ENCODE assay signal across 25 cellular contexts in the genomic region with DNA sequence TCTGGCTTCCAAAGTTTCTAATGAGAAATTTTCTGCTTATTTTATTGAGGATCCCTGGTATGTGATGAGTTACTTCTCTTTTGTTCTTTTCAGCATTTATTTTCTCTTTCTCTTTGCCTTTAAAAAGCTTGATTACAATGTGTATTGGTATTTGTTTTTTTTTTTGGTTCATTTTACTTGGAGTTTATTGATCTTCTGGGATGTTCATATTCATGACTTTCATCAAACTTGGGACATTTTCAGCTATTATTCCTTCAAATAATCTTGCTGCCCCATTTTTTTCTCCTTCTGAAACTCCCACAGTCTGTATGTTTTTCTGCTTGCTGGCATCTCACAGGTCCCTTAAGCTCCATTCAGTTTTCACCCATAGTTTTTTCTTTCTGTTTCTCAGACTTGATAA.
"Had no signal": no experiment of that assay in that cellular context is flagged by ENCODE, and none has a peak within 500 bp of the region (broad histone marks: within the 10 kb centered on the region; RNA-seq: fewer than 3 reads in every experiment).

No MANE protein-coding gene starts in this region.

- DNase-seq: colonic mucosa; cortex of kidney; dermis blood vessel endothelial cell; dorsolateral prefrontal cortex; effector CD4-positive, alpha-beta T cell; effector CD8-positive, alpha-beta T cell; effector memory CD4-positive, alpha-beta T cell; effector memory CD8-positive, alpha-beta T cell; endodermal cell; erythroblast; esophagus squamous epithelium; foreskin fibroblast; foreskin keratinocyte; foreskin melanocyte; gastrocnemius medialis; glutamatergic neuron; head of caudate nucleus; heart left ventricle; heart right ventricle had no signal

- H3K27ac Mint-ChIP-seq: dendritic cell treated with granulocyte-macrophage colony-stimulating factor and Interleukin-4, amounts not matched to agents 40 ng/mL and 50 ng/mL, for 4 days; effector memory CD8-positive, alpha-beta T cell; endodermal cell had no signal

- H3K4me3 ChIP-seq: colonic mucosa, coronary artery, dorsolateral prefrontal cortex, esophagus muscularis mucosa, esophagus squamous epithelium, gastrocnemius medialis, gastroesophageal sphincter, heart left ventricle, heart right ventricle had no signal

- ATAC-seq: effector memory CD8-positive, alpha-beta T cell; esophagus mucosa; foreskin keratinocyte; gastrocnemius medialis; gastroesophageal sphincter; heart left ventricle; heart right ventricle had no signal

- H3K4me1 ChIP-seq: colonic mucosa, esophagus muscularis mucosa, esophagus squamous epithelium, foreskin keratinocyte, gastrocnemius medialis, gastroesophageal sphincter, heart left ventricle, heart right ventricle had no signal

- H3K9me3 Mint-ChIP-seq: dendritic cell treated with granulocyte-macrophage colony-stimulating factor and Interleukin-4, amounts not matched to agents 40 ng/mL and 50 ng/mL, for 4 days; effector memory CD8-positive, alpha-beta T cell; endodermal cell had no signal

- H3K27ac ChIP-seq: colonic mucosa, coronary artery, dorsolateral prefrontal cortex, epithelial cell of prostate, esophagus muscularis mucosa, esophagus squamous epithelium, foreskin keratinocyte, gastrocnemius medialis, gastroesophageal sphincter, heart left ventricle, heart right ventricle had no signal

- H3K4me1 Mint-ChIP-seq: endodermal cell had no signal

- H3K9me3 ChIP-seq: colonic mucosa, esophagus muscularis mucosa, esophagus squamous epithelium, gastrocnemius medialis, gastroesophageal sphincter, heart right ventricle had no signal

- H3K27me3 ChIP-seq: colonic mucosa, dorsolateral prefrontal cortex, esophagus muscularis mucosa, esophagus squamous epithelium, foreskin keratinocyte, gastrocnemius medialis, gastroesophageal sphincter, heart left ventricle, heart right ventricle had no signal

- H3K36me3 ChIP-seq: colonic mucosa, esophagus muscularis mucosa, esophagus squamous epithelium, gastrocnemius medialis, gastroesophageal sphincter, heart left ventricle, heart right ventricle had no signal

- H3K4me3 Mint-ChIP-seq: dendritic cell treated with granulocyte-macrophage colony-stimulating factor and Interleukin-4, amounts not matched to agents 40 ng/mL and 50 ng/mL, for 4 days; effector memory CD8-positive, alpha-beta T cell; endodermal cell had no signal
